In the genomic region with DNA sequence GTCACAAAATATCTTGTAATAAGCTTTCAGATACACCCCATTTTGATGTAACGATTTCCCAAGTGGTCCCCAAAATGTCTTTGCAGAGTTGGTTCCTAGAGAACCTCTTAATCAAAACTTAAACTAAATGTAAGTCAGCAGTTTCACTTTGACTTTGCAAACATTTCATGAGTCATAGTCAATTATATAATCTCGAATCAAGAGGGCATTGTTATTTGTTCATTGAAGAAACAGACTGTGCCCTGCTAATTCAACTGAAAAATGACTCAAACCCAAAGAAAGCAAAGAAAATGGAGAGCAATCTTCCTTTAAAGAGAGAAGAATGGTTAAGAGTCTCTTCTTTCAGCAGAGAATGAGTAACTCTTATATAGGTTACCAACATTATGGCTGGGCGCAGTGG, we compare ENCODE assay signal across 8 cellular contexts. TPM values are rescaled to one million over a fixed set of nuclear protein-coding genes. Genes with fewer than 3 reads are reported as not detected.
DNase-seq lines count a peak whose midpoint lies in the region; ATAC-seq and TF ChIP-seq lines count a peak whose summit lies in the region.

No MANE protein-coding gene starts in this region.

- peak overlapping the region; percentile 4 for H3K27ac Mint-ChIP-seq in activated CD8-positive, alpha-beta memory T cell treated with anti-CD3 and anti-CD28 coated beads, Interleukin-2, amount 10 ng/mL, durations not matched to agents 7 days and 5 days

- no peaks in the 10 kb centered on the region for H3K9me3 Mint-ChIP-seq in activated CD8-positive, alpha-beta memory T cell treated with anti-CD3 and anti-CD28 coated beads, Interleukin-2, amount 10 ng/mL, durations not matched to agents 7 days and 5 days (ENCODE audit: low read depth)

- peaks cover 24% of the 10 kb centered on the region for H3K27me3 Mint-ChIP-seq in activated CD8-positive, alpha-beta memory T cell treated with anti-CD3 and anti-CD28 coated beads, Interleukin-2, amount 10 ng/mL, durations not matched to agents 7 days and 5 days

- no peak overlapping the region for H3K27ac ChIP-seq in fibroblast of lung (ENCODE audit: insufficient read depth, low read length)
- H3K27ac ChIP-seq in thoracic aorta, result no peak overlapping the region
- H3K27ac ChIP-seq in ovary, result no peak overlapping the region
- H3K27ac ChIP-seq in esophagus muscularis mucosa (replicated peaks in 1 of 4), result no peak overlapping the region

- H3K79me2 ChIP-seq in fibroblast of lung (ENCODE audit: control insufficient read depth, insufficient read depth, low read length), result no peaks in the 10 kb centered on the region

- no peak overlapping the region for H3K4me3 ChIP-seq in fibroblast of lung (replicated peaks in 1 of 4; ENCODE audit: control extremely low read depth in 1 of 4, insufficient read depth in 1 of 4, low read depth in 3 of 4, low read length in 4 of 4)
- H3K4me3 ChIP-seq in thoracic aorta, result peak overlapping the region; percentile 6
- no peak overlapping the region for H3K4me3 ChIP-seq in ovary
- H3K4me3 ChIP-seq in esophagus muscularis mucosa, result no peak overlapping the region

- TF ChIP-seq EP300 in ovary (IDR thresholded peaks at IDR 0.05), result no peak
- TF ChIP-seq EP300 in esophagus muscularis mucosa (IDR thresholded peaks at IDR 0.05), result no peak

- H2AFZ ChIP-seq in fibroblast of lung (ENCODE audit: low read length), result no peak overlapping the region

- no peak overlapping the region for H3K4me3 Mint-ChIP-seq in activated CD8-positive, alpha-beta memory T cell treated with anti-CD3 and anti-CD28 coated beads, Interleukin-2, amount 10 ng/mL, durations not matched to agents 7 days and 5 days

- no peak for DNase-seq in activated CD8-positive, alpha-beta memory T cell treated with anti-CD3 and anti-CD28 coated beads, Interleukin-2, amount 10 ng/mL, durations not matched to agents 7 days and 5 days
- no peak for DNase-seq in activated CD8-positive, alpha-beta memory T cell treated with anti-CD3 and anti-CD28 coated beads for 24 hours
- DNase-seq in fibroblast of lung (ENCODE audit: low read depth in 2 of 2), result peak; percentile 48 to 69
- no peak for DNase-seq in thoracic aorta (ENCODE audit: low spot score)
- no peak for DNase-seq in stimulated activated CD4-positive, alpha-beta T cell treated with anti-CD3 and anti-CD28 coated beads, Interleukin-4, amount 100 ng/mL, for 24 hours
- DNase-seq in ovary, result no peak
- DNase-seq in esophagus muscularis mucosa (ENCODE audit: extremely low spot score), result no peak

- no peaks in the 10 kb centered on the region for H3K9me3 ChIP-seq in fibroblast of lung (ENCODE audit: control insufficient read depth, insufficient read depth, low read depth, low read length)
- H3K9me3 ChIP-seq in thoracic aorta, result no peaks in the 10 kb centered on the region
- no peaks in the 10 kb centered on the region for H3K9me3 ChIP-seq in ovary
- no peaks in the 10 kb centered on the region for H3K9me3 ChIP-seq in esophagus muscularis mucosa

- H3K27me3 ChIP-seq in fibroblast of lung (ENCODE audit: control insufficient read depth, insufficient read depth, low read length) (no peaks in the 10 kb centered on the region), thoracic aorta (replicated peaks; ENCODE audit: insufficient read depth) (no peaks in the 10 kb centered on the region), ovary (no peaks in the 10 kb centered on the region), esophagus muscularis mucosa (no peaks in the 10 kb centered on the region)

- intact Hi-C loops in ovary (cut with DNase I) (no loop called here), esophagus muscularis mucosa (cut with DNase I) (no loop called here)

- H3K4me1 ChIP-seq in fibroblast of lung (ENCODE audit: control insufficient read depth, extremely low read depth, insufficient read depth, low read length) (peaks cover 12% of the 10 kb centered on the region), thoracic aorta (ENCODE audit: control insufficient read depth in 1 of 2, low read depth in 2 of 2) (peaks cover 7 to 20% of the 10 kb centered on the region in 2 donors), ovary (ENCODE audit: insufficient read depth) (peaks cover 11% of the 10 kb centered on the region), esophagus muscularis mucosa (peaks cover 9 to 14% (median 11%) of the 10 kb centered on the region in 4 donors)

- H3K36me3 ChIP-seq in fibroblast of lung (ENCODE audit: control insufficient read depth, insufficient read depth, low read length) (no peaks in the 10 kb centered on the region), thoracic aorta (no peaks in the 10 kb centered on the region), ovary (no peaks in the 10 kb centered on the region), esophagus muscularis mucosa (no peaks in the 10 kb centered on the region)

- TF ChIP-seq POLR2A in ovary (IDR thresholded peaks at IDR 0.05), result no peak
- TF ChIP-seq POLR2A in esophagus muscularis mucosa (IDR thresholded peaks at IDR 0.05; ENCODE audit: low read depth), result no peak

- H3K4me1 Mint-ChIP-seq in activated CD8-positive, alpha-beta memory T cell treated with anti-CD3 and anti-CD28 coated beads, Interleukin-2, amount 10 ng/mL, durations not matched to agents 7 days and 5 days, result peaks cover 30% of the 10 kb centered on the region

- CTCF ChIA-PET in activated CD8-positive, alpha-beta memory T cell treated with anti-CD3 and anti-CD28 coated beads, Interleukin-2, amount 10 ng/mL, durations not matched to agents 7 days and 5 days (lab: Charles Lee), result interaction anchor here (0.7 kb wide), 1 partner anchor 21 kb away, joined by 3 read pairs; no protein-coding TSS in a partner anchor

- no peaks in the 10 kb centered on the region for H4K20me1 ChIP-seq in fibroblast of lung (ENCODE audit: control insufficient read depth, extremely low read depth, insufficient read depth, low read length)

- no peak for ATAC-seq in activated CD8-positive, alpha-beta memory T cell treated with anti-CD3 and anti-CD28 coated beads, Interleukin-2, amount 10 ng/mL, durations not matched to agents 7 days and 5 days
- ATAC-seq in HG03565 (IDR thresholded peaks at IDR 0.05; ENCODE audit: unreplicated experiment), result peak; percentile 38
- ATAC-seq in thoracic aorta (ENCODE audit: insufficient number of reproducible peaks, low FRiP score, low read depth), result no peak

- peak overlapping the region; percentile 32 for H3K4me2 ChIP-seq in fibroblast of lung (ENCODE audit: extremely low read depth, insufficient read depth, low read length)

- no peak overlapping the region for H3K9ac ChIP-seq in fibroblast of lung (ENCODE audit: insufficient read depth, low read length)

- TF ChIP-seq CTCF in fibroblast of lung (conservative IDR thresholded peaks at IDR 0.05 in 1 of 2, IDR thresholded peaks at IDR 0.05 in 1 of 2; ENCODE audit: low read depth in 1 of 2, low read length in 2 of 2), result no peak
- no peak for TF ChIP-seq CTCF in thoracic aorta (IDR thresholded peaks at IDR 0.05)
- no peak for TF ChIP-seq CTCF in ovary (IDR thresholded peaks at IDR 0.05)
- TF ChIP-seq CTCF in esophagus muscularis mucosa (IDR thresholded peaks at IDR 0.05), result no peak

- 36 to 39% (median 39%) methylated on average over 3 of the region's 3 CpGs for WGBS in ovary, 3 donors
- 63% methylated on average over 3 of the region's 3 CpGs for WGBS in esophagus muscularis mucosa

- H3K36me3 Mint-ChIP-seq in activated CD8-positive, alpha-beta memory T cell treated with anti-CD3 and anti-CD28 coated beads, Interleukin-2, amount 10 ng/mL, durations not matched to agents 7 days and 5 days, result no peaks in the 10 kb centered on the region

RNA-seq across cellular contexts. Expression of a gene that starts 58.3 kb away (rescaled TPM):
- total RNA-seq in activated CD8-positive, alpha-beta memory T cell treated with anti-CD3 and anti-CD28 coated beads, Interleukin-2, amount 10 ng/mL, durations not matched to agents 7 days and 5 days, result 10 to 100 TPM; 17.3 to 18.8 TPM
- total RNA-seq in fibroblast of lung (0.26 and 0.33 TPM in 2 replicates), thoracic aorta (1 to 10 TPM; 2.8 to 3.8 TPM), ovary (1 to 10 TPM; 1.3 to 3.4 (median 2.1) TPM), esophagus muscularis mucosa (1 to 10 TPM in 2 of 4 donors, under 1 TPM in 2; 0.63 to 2.7 (median 1.2) TPM)
- polyA plus RNA-seq in fibroblast of lung (0.03 and 0.46 TPM in 2 replicates), ovary (1 to 10 TPM; 1.3 to 1.8 TPM)
- polyA plus RNA-seq in fibroblast of lung (2012), result 0.22 TPM in 1 of 2 replicates, not detected in the other
- not detected in 2 replicates for polyA minus RNA-seq in fibroblast of lung (ENCODE audit: low replicate concordance)

Comparison
In these comparisons a context has a peak if more than half of its experiments do, and no peak if none do; other contexts are left out.
1. DNase-seq: peak in fibroblast of lung (2 of 2); none in activated CD8-positive, alpha-beta memory T cell treated with anti-CD3 and anti-CD28 coated beads, Interleukin-2, amount 10 ng/mL, durations not matched to agents 7 days and 5 days (single experiment), activated CD8-positive, alpha-beta memory T cell treated with anti-CD3 and anti-CD28 coated beads for 24 hours (single experiment), thoracic aorta (single experiment), stimulated activated CD4-positive, alpha-beta T cell treated with anti-CD3 and anti-CD28 coated beads, Interleukin-4, amount 100 ng/mL, for 24 hours (single experiment), ovary (0 of 5) and esophagus muscularis mucosa (single experiment).